22 cellular contexts compared by ENCODE assay signal in genomic region chr6:168968801-168969200, GRCh38.
"Had no signal": no experiment of that assay in that cellular context is flagged by ENCODE, and none has a peak within 500 bp of the region (broad histone marks: within the 10 kb centered on the region; RNA-seq: fewer than 3 reads in every experiment).

No MANE protein-coding gene starts in this region.

- ATAC-seq: activated T-cell treated with anti-CD3 and anti-CD28 coated beads, Interleukin-2, amount 50 U/mL, for 72 hours; WTC11 had no signal

- H3K4me3 ChIP-seq: esophagus muscularis mucosa, gastroesophageal sphincter had no signal

- H3K9me3 ChIP-seq: esophagus muscularis mucosa, gastroesophageal sphincter had no signal

- H3K36me3 ChIP-seq: brain microvascular endothelial cell, esophagus muscularis mucosa, gastroesophageal sphincter had no signal

- H3K27ac ChIP-seq: brain microvascular endothelial cell, esophagus muscularis mucosa, VCaP had no signal

- H3K27me3 ChIP-seq: brain microvascular endothelial cell, esophagus muscularis mucosa, gastroesophageal sphincter had no signal

- DNase-seq: activated CD4-positive, alpha-beta memory T cell treated with anti-CD3 and anti-CD28 coated beads, Interleukin-2, amount 10 ng/mL, durations not matched to agents 7 days and 5 days; activated CD4-positive, alpha-beta T cell treated with anti-CD3 and anti-CD28 coated beads for 1 hour; activated CD4-positive, alpha-beta T cell treated with anti-CD3 and anti-CD28 coated beads for 4 hours; activated CD4-positive, alpha-beta T cell treated with anti-CD3 and anti-CD28 coated beads, Interleukin-2, amount 10 ng/mL, durations not matched to agents 7 days and 5 days; activated CD4-positive, alpha-beta T cell treated with anti-CD3 and anti-CD28 coated beads, Interleukin-2, amount 50 U/mL, for 4 hours; activated CD8-positive, alpha-beta memory T cell treated with anti-CD3 and anti-CD28 coated beads, Interleukin-2, amount 50 U/mL, for 48 hours; activated gamma-delta T cell; activated naive CD4-positive, alpha-beta T cell treated with anti-CD3 and anti-CD28 coated beads, Interleukin-2, amount 50 U/mL, for 16 hours; activated T-cell treated with anti-CD3 and anti-CD28 coated beads for 4 hours; activated T-cell treated with anti-CD3 and anti-CD28 coated beads, Interleukin-2, amount 50 U/mL, for 24 hours; activated T-cell treated with anti-CD3 and anti-CD28 coated beads, Interleukin-2, amount 50 U/mL, for 72 hours; caudate nucleus; cortex of kidney; dermis blood vessel endothelial cell; effector CD4-positive, alpha-beta T cell; erythroblast; T-helper 9 cell had no signal
